24 cellular contexts compared by ENCODE assay signal in genomic region chr2:29066989-29067605, GRCh38. TPM values are rescaled to one million over a fixed set of nuclear protein-coding genes. Genes with fewer than 3 reads are reported as not detected.
DNase-seq lines count a peak whose midpoint lies in the region; ATAC-seq, FAIRE-seq and TF ChIP-seq lines count a peak whose summit lies in the region.
"Had no signal": no experiment of that assay in that cellular context is flagged by ENCODE, and none has a peak within 500 bp of the region (broad histone marks: within the 10 kb centered on the region; RNA-seq: fewer than 3 reads in every experiment).

No MANE protein-coding gene starts in this region.

- TF ChIP-seq CTCF in epithelial cell of esophagus (IDR thresholded peaks at IDR 0.05; ENCODE audit: insufficient read depth, low read depth, low read length, missing control alignments), result no peak
- no peak for TF ChIP-seq CTCF in pancreas (IDR thresholded peaks at IDR 0.05)
- no peak for TF ChIP-seq CTCF in ascending aorta (IDR thresholded peaks at IDR 0.05)

- FAIRE-seq in HTR-8/SVneo (lab: Jason Lieb, UNC) (peak; percentile 33), pancreas (lab: Jason Lieb, UNC) (no peak)
- FAIRE-seq: GM12892, TTC549 had no signal

- peak; percentile 74 to 88 (median 86) for ATAC-seq in pancreas
- ATAC-seq in GM18502 (IDR thresholded peaks at IDR 0.05; ENCODE audit: poor library complexity, unreplicated experiment), result no peak
- no peak for ATAC-seq in activated CD4-positive, alpha-beta T cell treated with anti-CD3 and anti-CD28 coated beads for 36 hours

- CTCF ChIA-PET in activated CD4-positive, alpha-beta T cell treated with anti-CD3 and anti-CD28 coated beads for 36 hours (lab: Charles Lee), result interaction anchor here (0.6 kb wide), 1 partner anchor 473 kb away, joined by 3 read pairs; no protein-coding TSS in a partner anchor

- H3K9me3 ChIP-seq in pancreas (no peaks in the 10 kb centered on the region), ascending aorta (no peaks in the 10 kb centered on the region)
- H3K9me3 ChIP-seq: ovary had no signal

- H3K27ac Mint-ChIP-seq in activated CD4-positive, alpha-beta T cell treated with anti-CD3 and anti-CD28 coated beads for 36 hours, result no peak overlapping the region
- H3K27ac Mint-ChIP-seq: immature natural killer cell, naive B cell had no signal

- no peaks in the 10 kb centered on the region for H3K27me3 Mint-ChIP-seq in activated CD4-positive, alpha-beta T cell treated with anti-CD3 and anti-CD28 coated beads for 36 hours
- H3K27me3 Mint-ChIP-seq: naive B cell had no signal

- DNase-seq in A172 (ENCODE audit: low spot score) (peak; percentile 46), HTR-8/SVneo (ENCODE audit: insufficient read length, low spot score) (no peak), epithelial cell of esophagus (ENCODE audit: low read depth) (peak; percentile 97), pancreas (peak in 4 of 6 donors; percentile 80 to 93 (median 85)), T-helper 9 cell (no peak), ascending aorta (ENCODE audit: low spot score in 2 of 2) (no peak)
- DNase-seq in activated CD4-positive, alpha-beta T cell treated with anti-CD3 and anti-CD28 coated beads for 36 hours, result no peak
- DNase-seq: activated effector memory CD4-positive, alpha-beta T cell treated with Interleukin-2 at 50 U/mL for 16 hours; C1 segment of cervical spinal cord; DMS 273 treated with DMSO at 0.1 percent for 48 hours; effector CD4-positive, alpha-beta T cell; immature natural killer cell; naive B cell; NCI-H1092; NCI-H2081; NK-92 treated with Interleukin-12 subunit alpha and Interleukin-12 subunit beta, amount 100 ng/mL, for 24 hours; stimulated activated naive CD4-positive, alpha-beta T cell treated with Interleukin-2 at 50 U/mL for 16 hours had no signal

- no peaks in the 10 kb centered on the region for H3K4me1 Mint-ChIP-seq in activated CD4-positive, alpha-beta T cell treated with anti-CD3 and anti-CD28 coated beads for 36 hours
- H3K4me1 Mint-ChIP-seq: immature natural killer cell, naive B cell had no signal

- H3K4me3 ChIP-seq in epithelial cell of esophagus (ENCODE audit: low read length), result no peak overlapping the region
- no peak overlapping the region for H3K4me3 ChIP-seq in pancreas
- H3K4me3 ChIP-seq in ascending aorta, result no peak overlapping the region
- H3K4me3 ChIP-seq: ovary had no signal

- H3K36me3 ChIP-seq in pancreas (no peaks in the 10 kb centered on the region), ascending aorta (no peaks in the 10 kb centered on the region)
- H3K36me3 ChIP-seq: ovary had no signal

- H3K4me1 ChIP-seq in pancreas (peaks cover 0 to 13% (median 5%) of the 10 kb centered on the region in 3 donors), ascending aorta (peaks cover 0 to 9% of the 10 kb centered on the region in 2 donors)

- intact Hi-C loops in pancreas (cut with DNase I) (no loop called here), ascending aorta (cut with DNase I) (no loop called here)
- intact Hi-C loops in activated CD4-positive, alpha-beta T cell treated with anti-CD3 and anti-CD28 coated beads for 36 hours (cut with DNase I, micrococcal nuclease), result no loop called here

- H3K27me3 ChIP-seq in pancreas, result no peaks in the 10 kb centered on the region
- no peaks in the 10 kb centered on the region for H3K27me3 ChIP-seq in ascending aorta
- H3K27me3 ChIP-seq: ovary had no signal

- WGBS in pancreas, 2 donors, result 39 to 43% methylated on average over 7 of the region's 7 CpGs

- H3K27ac ChIP-seq in pancreas, result peak overlapping the region in 2 of 4 donors; percentile 4 to 44
- H3K27ac ChIP-seq in ascending aorta, result no peak overlapping the region
- H3K27ac ChIP-seq: ovary had no signal

- H3K36me3 Mint-ChIP-seq in activated CD4-positive, alpha-beta T cell treated with anti-CD3 and anti-CD28 coated beads for 36 hours (ENCODE audit: low read depth), result no peaks in the 10 kb centered on the region
- H3K36me3 Mint-ChIP-seq: naive B cell had no signal

- POLR2A ChIA-PET in activated CD4-positive, alpha-beta T cell treated with anti-CD3 and anti-CD28 coated beads for 36 hours (lab: Charles Lee), result no interaction called here

- no peak overlapping the region for H3K4me3 Mint-ChIP-seq in activated CD4-positive, alpha-beta T cell treated with anti-CD3 and anti-CD28 coated beads for 36 hours
- H3K4me3 Mint-ChIP-seq: immature natural killer cell, naive B cell had no signal

- no peaks in the 10 kb centered on the region for H3K9me3 Mint-ChIP-seq in activated CD4-positive, alpha-beta T cell treated with anti-CD3 and anti-CD28 coated beads for 36 hours (ENCODE audit: low read depth)
- H3K9me3 Mint-ChIP-seq: immature natural killer cell, naive B cell had no signal

RNA-seq across cellular contexts. Expression of gene PCARE, which starts 7.2 kb away (rescaled TPM):
- total RNA-seq in A172 (2014; rRNA removed; shearing (Covaris generic)), result not detected in 2 replicates
- total RNA-seq in pancreas (under 1 TPM in 1 of 6 donors, not detected in 5; 0.03 TPM), ascending aorta (not detected)
- under 1 TPM; 0.04 to 0.05 TPM for polyA plus RNA-seq in pancreas
- not detected for total RNA-seq in activated CD4-positive, alpha-beta T cell treated with anti-CD3 and anti-CD28 coated beads for 36 hours
- total RNA-seq: lung microvascular endothelial cell, NCI-H460, RPMI7951 had no signal
- polyA plus RNA-seq: immature natural killer cell had no signal

RNA-seq across cellular contexts. Expression of gene CLIP4, which starts 48.1 kb away (rescaled TPM):
- total RNA-seq in A172 (2014; rRNA removed; shearing (Covaris generic)), result 26.9 and 40.2 TPM in 2 replicates
- total RNA-seq in pancreas, result 10 to 100 TPM in 2 of 6 donors, 1 to 10 TPM in 4; 4.6 to 18.3 (median 7.8) TPM
- polyA plus RNA-seq in pancreas, result 1 to 10 TPM; 4.5 to 6.3 TPM
- 10 to 100 TPM; 19.5 to 22.7 TPM for total RNA-seq in activated CD4-positive, alpha-beta T cell treated with anti-CD3 and anti-CD28 coated beads for 36 hours
- total RNA-seq in ascending aorta, result 9.5 TPM

Comparison
In these comparisons a context has a peak if more than half of its experiments do, and no peak if none do; other contexts are left out.
1. DNase-seq: peak in A172 (single experiment), epithelial cell of esophagus (single experiment) and pancreas (4 of 6); none in HTR-8/SVneo (single experiment), T-helper 9 cell (single experiment), activated CD4-positive, alpha-beta T cell treated with anti-CD3 and anti-CD28 coated beads for 36 hours (single experiment) and ascending aorta (0 of 2).
2. ATAC-seq: peak in pancreas (4 of 4); none in GM18502 (single experiment) and activated CD4-positive, alpha-beta T cell treated with anti-CD3 and anti-CD28 coated beads for 36 hours (single experiment).